3 cellular contexts compared by ENCODE assay signal in genomic region chr5:83831834-83832233, GRCh38.
TF ChIP-seq lines count a peak whose summit lies in the region.

No MANE protein-coding gene starts in this region.

TF ChIP-seq in HepG2, 621 proteins besides CTCF, POLR2A, EP300 and RAD21:
- TF ChIP-seq MAFF (IDR thresholded peaks at IDR 0.05; ENCODE audit: low read depth, low read length) (peak; percentile 42; the same call in 1 of the 2 replicates), ZNF609 (CRISPR knock-in tag; IDR thresholded peaks at IDR 0.05; ENCODE audit: borderline replicate concordance) (no peak), NCOR1 (IDR thresholded peaks at IDR 0.05; ENCODE audit: borderline replicate concordance, low read length) (no peak), MAFK (conservative IDR thresholded peaks at IDR 0.05 in 1 of 2, IDR thresholded peaks at IDR 0.05 in 1 of 2; ENCODE audit: low read length in 2 of 2) (peak; percentile 52 to 76; a peak in 3 of 4 replicates), ATF3 (CRISPR knock-in tag; IDR thresholded peaks at IDR 0.05) (no peak)

TF ChIP-seq in A549, 52 proteins besides CTCF, POLR2A, EP300 and RAD21:
- TF ChIP-seq EHMT2 (IDR thresholded peaks at IDR 0.05; ENCODE audit: low read depth) (no peak), MAFK (IDR thresholded peaks at IDR 0.05; ENCODE audit: partially characterized antibody) (peak; percentile 66)
TF ChIP-seq in A549: peak in this region for 1.

TF ChIP-seq in IMR-90, 13 proteins besides CTCF, POLR2A, EP300 and RAD21:
- TF ChIP-seq RFX5 (IDR thresholded peaks at IDR 0.05; ENCODE audit: low read depth, low read length) (no peak), MAFK (IDR thresholded peaks at IDR 0.05; ENCODE audit: low read depth, low read length) (peak; percentile 71), MXI1 (IDR thresholded peaks at IDR 0.05; ENCODE audit: borderline replicate concordance, low read depth, low read length) (no peak), SMC3 (IDR thresholded peaks at IDR 0.05; ENCODE audit: low read depth, low read length) (no peak), BHLHE40 (IDR thresholded peaks at IDR 0.05; ENCODE audit: low read depth, low read length) (no peak)
